14 cellular contexts compared by ENCODE assay signal in the genomic region with DNA sequence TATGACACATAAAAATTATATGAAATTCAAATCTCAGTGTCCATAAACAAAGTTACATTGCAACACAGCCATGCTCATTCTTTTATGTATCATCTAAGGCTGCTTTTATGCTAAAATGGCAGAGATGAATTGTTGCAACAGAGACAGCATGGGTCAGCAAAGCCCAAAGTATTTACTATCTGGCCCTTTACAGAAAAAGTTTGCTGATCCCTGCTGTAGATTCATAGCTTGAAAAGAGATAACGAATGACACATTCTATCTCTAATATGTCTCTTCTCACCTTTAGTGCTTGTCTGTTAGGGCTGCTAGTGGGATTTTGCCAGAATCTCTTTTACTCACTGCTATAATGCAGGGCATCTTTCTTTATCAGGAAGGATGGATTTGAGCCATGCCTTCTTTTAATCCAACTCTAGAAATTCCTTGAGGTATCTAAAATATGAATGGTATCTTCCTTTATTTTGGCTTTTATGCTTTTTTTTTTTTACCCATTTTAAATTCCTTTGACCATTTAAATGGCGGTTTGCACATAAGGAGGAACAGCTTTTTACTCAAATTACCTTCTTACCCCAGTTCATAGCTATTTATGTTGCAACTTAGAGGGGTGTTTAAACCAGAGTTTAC.
"Had no signal": no experiment of that assay in that cellular context is flagged by ENCODE, and none has a peak within 500 bp of the region (broad histone marks: within the 10 kb centered on the region; RNA-seq: fewer than 3 reads in every experiment).

No MANE protein-coding gene starts in this region.

- ATAC-seq: left lung; sciatic nerve; stimulated activated effector memory CD8-positive, alpha-beta T cell treated with anti-CD3 and anti-CD28 coated beads, Interleukin-12 subunit alpha, Interleukin-12 subunit beta, amount 100 ng/mL, for 72 hours; upper lobe of right lung had no signal

- DNase-seq: activated CD4-positive, CD25-positive, alpha-beta regulatory T cell treated with anti-CD3 and anti-CD28 coated beads, Interleukin-2, amount 50 U/mL, for 72 hours; activated gamma-delta T cell treated with Interleukin-2 at 50 U/mL for 16 hours; activated naive CD8-positive, alpha-beta T cell treated with anti-CD3 and anti-CD28 coated beads for 36 hours; cortex of kidney; effector CD4-positive, alpha-beta T cell; left lung; midbrain; stimulated activated CD4-positive, alpha-beta T cell treated with anti-CD3 and anti-CD28 coated beads, Interleukin-4, amount 100 ng/mL, for 24 hours; stomach; T1000; testis; upper lobe of right lung had no signal

- H3K9me3 ChIP-seq: testis had no signal

- H3K27me3 ChIP-seq: left lung, stomach, testis, upper lobe of right lung had no signal

- H3K27ac ChIP-seq: left lung, stomach, testis, upper lobe of right lung had no signal

- H3K36me3 ChIP-seq: left lung, stomach, upper lobe of right lung had no signal

- H3K4me3 ChIP-seq: left lung, stomach, testis, upper lobe of right lung had no signal

- H3K4me1 ChIP-seq: left lung, stomach, testis, upper lobe of right lung had no signal
